24 cellular contexts compared by ENCODE assay signal in genomic region chr2:21561965-21562364, GRCh38.
"Had no signal": no experiment of that assay in that cellular context is flagged by ENCODE, and none has a peak within 500 bp of the region (broad histone marks: within the 10 kb centered on the region; RNA-seq: fewer than 3 reads in every experiment).

No MANE protein-coding gene starts in this region.

- H3K27me3 Mint-ChIP-seq: memory B cell had no signal

- H3K4me1 ChIP-seq: esophagus muscularis mucosa, foreskin keratinocyte, heart right ventricle, left lung had no signal

- H3K27me3 ChIP-seq: esophagus muscularis mucosa, foreskin keratinocyte, heart right ventricle, left lung had no signal

- H3K4me3 Mint-ChIP-seq: memory B cell had no signal

- DNase-seq: dermis blood vessel endothelial cell; dorsolateral prefrontal cortex; effector CD4-positive, alpha-beta T cell; effector memory CD4-positive, alpha-beta T cell; foreskin keratinocyte; glutamatergic neuron; head of caudate nucleus; heart right ventricle; hippocampal formation; left cardiac atrium; left lung; left ventricle myocardium superior; mammary epithelial cell; mesendoderm; midbrain had no signal

- H3K4me1 Mint-ChIP-seq: memory B cell had no signal

- H3K4me3 ChIP-seq: coronary artery, dorsolateral prefrontal cortex, esophagus muscularis mucosa, heart right ventricle, left lung, lung had no signal

- FAIRE-seq: colon, endothelial cell of umbilical vein, frontal cortex, islet of Langerhans, keratinocyte had no signal

- H3K36me3 Mint-ChIP-seq: memory B cell had no signal

- H3K36me3 ChIP-seq: esophagus muscularis mucosa, heart right ventricle, left lung had no signal

- H3K27ac ChIP-seq: coronary artery, dorsolateral prefrontal cortex, esophagus muscularis mucosa, foreskin keratinocyte, heart right ventricle, left lung had no signal

- H3K9me3 ChIP-seq: esophagus muscularis mucosa, heart right ventricle, left lung had no signal

- H3K27ac Mint-ChIP-seq: memory B cell had no signal

- ATAC-seq: foreskin keratinocyte, heart right ventricle, left cardiac atrium, left lung, left ventricle myocardium superior had no signal
